ENCODE assay signal across 1 cellular context in genomic region chr5:55039843-55040242, GRCh38.
TF ChIP-seq lines count a peak whose summit lies in the region.

No MANE protein-coding gene starts in this region.

TF ChIP-seq in HepG2, 621 proteins besides CTCF, POLR2A, EP300 and RAD21:
- no peak for TF ChIP-seq NCOA5 (CRISPR knock-in tag; IDR thresholded peaks at IDR 0.05)
- TF ChIP-seq RFX5 (IDR thresholded peaks at IDR 0.05; ENCODE audit: low read depth, low read length): peak; percentile 26; the same call in 1 of the 2 replicates
